14 cellular contexts compared by ENCODE assay signal in genomic region chr13:111210082-111210481, GRCh38.
DNase-seq lines count a peak whose midpoint lies in the region; ATAC-seq and TF ChIP-seq lines count a peak whose summit lies in the region.
"Had no signal": no experiment of that assay in that cellular context is flagged by ENCODE, and none has a peak within 500 bp of the region (broad histone marks: within the 10 kb centered on the region; RNA-seq: fewer than 3 reads in every experiment).

No MANE protein-coding gene starts in this region.

- peak overlapping the region; percentile 72 for H3K9ac ChIP-seq in skeletal muscle satellite cell (ENCODE audit: low read depth, low read length)

- no peaks in the 10 kb centered on the region for H3K9me2 ChIP-seq in GM23338 (ENCODE audit: insufficient read depth)

- no peak for TF ChIP-seq EP300 in gastroesophageal sphincter (IDR thresholded peaks at IDR 0.05)

- H3K4me1 Mint-ChIP-seq in GM23338, result peaks cover 78% of the 10 kb centered on the region

- DNase-seq in GM23338 (ENCODE audit: low spot score) (no peak), ascending aorta (ENCODE audit: low spot score in 2 of 2) (no peak), kidney glomerular epithelial cell (lab: John Stamatoyannopoulos, UW) (no peak), HuH-7.5 (ENCODE audit: low spot score) (no peak)
- DNase-seq: activated CD8-positive, alpha-beta memory T cell treated with anti-CD3 and anti-CD28 coated beads, Interleukin-2, amount 50 U/mL, for 4 hours; CD4-positive, CD25-positive, alpha-beta regulatory T cell; MV-4-11; naive B cell; stimulated activated CD4-positive, alpha-beta T cell treated with anti-CD3 and anti-CD28 coated beads, Interleukin-12 subunit alpha, Interleukin-12 subunit beta, amount 100 ng/mL, for 4 hours; stimulated activated CD8-positive, alpha-beta memory T cell treated with anti-CD3 and anti-CD28 coated beads, Interleukin-4, amount 100 ng/mL, for 48 hours had no signal

- no peak for ATAC-seq in GM23338
- ATAC-seq in gastroesophageal sphincter, result no peak
- no peak for ATAC-seq in GM19023 (IDR thresholded peaks at IDR 0.05; ENCODE audit: unreplicated experiment)
- no peak for ATAC-seq in HG03520 (IDR thresholded peaks at IDR 0.05; ENCODE audit: unreplicated experiment)

- H3K4me3 ChIP-seq in GM23338 (no peak overlapping the region), ascending aorta (peak overlapping the region in 1 of 2 donors; percentile 32), gastroesophageal sphincter (peak overlapping the region in 1 of 2 donors; percentile 11), skeletal muscle satellite cell (ENCODE audit: low read length) (peak overlapping the region; percentile 57)

- H3K9me3 Mint-ChIP-seq in GM23338, result no peaks in the 10 kb centered on the region; the same call in 2 of the 3 replicates
- H3K9me3 Mint-ChIP-seq: CD4-positive, CD25-positive, alpha-beta regulatory T cell; naive B cell had no signal

- TF ChIP-seq POLR2A in gastroesophageal sphincter (IDR thresholded peaks at IDR 0.05), result no peak

- H3F3A ChIP-seq in GM23338 (replicated peaks; ENCODE audit: low read depth), result no peaks in the 10 kb centered on the region

- H3K36me3 ChIP-seq in GM23338 (ENCODE audit: insufficient read depth), result no peaks in the 10 kb centered on the region
- no peaks in the 10 kb centered on the region for H3K36me3 ChIP-seq in ascending aorta
- H3K36me3 ChIP-seq in gastroesophageal sphincter, result peaks cover 0 to 4% of the 10 kb centered on the region in 2 donors
- no peaks in the 10 kb centered on the region for H3K36me3 ChIP-seq in skeletal muscle satellite cell (ENCODE audit: insufficient read depth, low read length)

- no peaks in the 10 kb centered on the region; the same call in none of the 2 replicates for H4K20me1 ChIP-seq in GM23338 (replicated peaks; ENCODE audit: insufficient read depth)

- TF ChIP-seq CTCF in GM23338 (conservative IDR thresholded peaks at IDR 0.05; ENCODE audit: low read depth in 2 of 2) (no peak), ascending aorta (IDR thresholded peaks at IDR 0.05) (no peak), gastroesophageal sphincter (IDR thresholded peaks at IDR 0.05) (no peak)

- no peaks in the 10 kb centered on the region for H3K27me3 ChIP-seq in GM23338 (ENCODE audit: insufficient read depth)
- H3K27me3 ChIP-seq in ascending aorta, result no peaks in the 10 kb centered on the region
- H3K27me3 ChIP-seq in gastroesophageal sphincter, result no peaks in the 10 kb centered on the region
- no peaks in the 10 kb centered on the region for H3K27me3 ChIP-seq in skeletal muscle satellite cell (ENCODE audit: control insufficient read depth, insufficient read depth, low read length)

- H2AFZ ChIP-seq in GM23338, result no peak overlapping the region

- peaks cover 7% of the 10 kb centered on the region for H3K27me3 Mint-ChIP-seq in GM23338 (ENCODE audit: insufficient read depth, low read depth, poor library complexity)
- H3K27me3 Mint-ChIP-seq: CD4-positive, CD25-positive, alpha-beta regulatory T cell; naive B cell had no signal

- H3K27ac Mint-ChIP-seq in GM23338, result peak overlapping the region; percentile 51

- H3K9me3 ChIP-seq in ascending aorta (no peaks in the 10 kb centered on the region), gastroesophageal sphincter (no peaks in the 10 kb centered on the region), skeletal muscle satellite cell (replicated peaks; ENCODE audit: low read length) (no peaks in the 10 kb centered on the region)

- intact Hi-C loops in ascending aorta (cut with DNase I), result loop anchor here (5.0 to 10.0 kb wide), 2 partner anchors 293 to 495 kb away; partner anchors contain the start of genes ANKRD10 and ING1

- 0 out of 2 replicates have a peak overlapping the region, but pooled peaks have one; percentile 5 for H3K4me2 ChIP-seq in GM23338
- H3K4me2 ChIP-seq in skeletal muscle satellite cell (ENCODE audit: low read length), result peak overlapping the region; percentile 83

- peaks cover 11% of the 10 kb centered on the region; the same call in 2 of the 3 replicates for H3K36me3 Mint-ChIP-seq in GM23338 (ENCODE audit: low read depth)

- H3K27ac ChIP-seq in GM23338 (ENCODE audit: low read depth), result peak overlapping the region; percentile 81
- H3K27ac ChIP-seq in ascending aorta, result peak overlapping the region; percentile 29 to 39
- peak overlapping the region in 3 of 4 donors; percentile 22 to 51 (median 35) for H3K27ac ChIP-seq in gastroesophageal sphincter

- no peak overlapping the region; the same call in 2 of the 3 replicates for H3K4me3 Mint-ChIP-seq in GM23338
- H3K4me3 Mint-ChIP-seq: CD4-positive, CD25-positive, alpha-beta regulatory T cell; naive B cell had no signal

- WGBS in gastroesophageal sphincter (ENCODE audit: low coverage in 1 of 2), 2 donors, result 48 to 64% methylated on average over 4 of the region's 4 CpGs

- peaks cover 58% of the 10 kb centered on the region for H3K4me1 ChIP-seq in GM23338 (ENCODE audit: insufficient read depth)
- peaks cover 4 to 63% of the 10 kb centered on the region in 2 donors for H3K4me1 ChIP-seq in ascending aorta
- peaks cover 0 to 63% (median 9%) of the 10 kb centered on the region in 3 donors for H3K4me1 ChIP-seq in gastroesophageal sphincter
- H3K4me1 ChIP-seq in skeletal muscle satellite cell (ENCODE audit: control insufficient read depth, insufficient read depth, low read length), result peaks cover 33% of the 10 kb centered on the region

- H3K79me2 ChIP-seq in GM23338 (replicated peaks; ENCODE audit: insufficient read depth), result peaks cover 96% of the 10 kb centered on the region

TF ChIP-seq in GM23338, 12 proteins besides CTCF, POLR2A, EP300 and RAD21 (continues in another document):
- TF ChIP-seq ZNF331 (CRISPR knock-in tag; IDR thresholded peaks at IDR 0.05; ENCODE audit: low read depth), result no peak
- no peak for TF ChIP-seq JUNB (IDR thresholded peaks at IDR 0.05; ENCODE audit: unreplicated experiment)
- TF ChIP-seq POLR2AphosphoS5 (IDR thresholded peaks at IDR 0.05; ENCODE audit: low read depth), result no peak
- TF ChIP-seq EZH2phosphoT487 (IDR thresholded peaks at IDR 0.05; ENCODE audit: unreplicated experiment), result no peak
- TF ChIP-seq STAT1 (IDR thresholded peaks at IDR 0.05; ENCODE audit: unreplicated experiment), result no peak
- no peak for TF ChIP-seq ETS1 (IDR thresholded peaks at IDR 0.05)
